In the genomic region with DNA sequence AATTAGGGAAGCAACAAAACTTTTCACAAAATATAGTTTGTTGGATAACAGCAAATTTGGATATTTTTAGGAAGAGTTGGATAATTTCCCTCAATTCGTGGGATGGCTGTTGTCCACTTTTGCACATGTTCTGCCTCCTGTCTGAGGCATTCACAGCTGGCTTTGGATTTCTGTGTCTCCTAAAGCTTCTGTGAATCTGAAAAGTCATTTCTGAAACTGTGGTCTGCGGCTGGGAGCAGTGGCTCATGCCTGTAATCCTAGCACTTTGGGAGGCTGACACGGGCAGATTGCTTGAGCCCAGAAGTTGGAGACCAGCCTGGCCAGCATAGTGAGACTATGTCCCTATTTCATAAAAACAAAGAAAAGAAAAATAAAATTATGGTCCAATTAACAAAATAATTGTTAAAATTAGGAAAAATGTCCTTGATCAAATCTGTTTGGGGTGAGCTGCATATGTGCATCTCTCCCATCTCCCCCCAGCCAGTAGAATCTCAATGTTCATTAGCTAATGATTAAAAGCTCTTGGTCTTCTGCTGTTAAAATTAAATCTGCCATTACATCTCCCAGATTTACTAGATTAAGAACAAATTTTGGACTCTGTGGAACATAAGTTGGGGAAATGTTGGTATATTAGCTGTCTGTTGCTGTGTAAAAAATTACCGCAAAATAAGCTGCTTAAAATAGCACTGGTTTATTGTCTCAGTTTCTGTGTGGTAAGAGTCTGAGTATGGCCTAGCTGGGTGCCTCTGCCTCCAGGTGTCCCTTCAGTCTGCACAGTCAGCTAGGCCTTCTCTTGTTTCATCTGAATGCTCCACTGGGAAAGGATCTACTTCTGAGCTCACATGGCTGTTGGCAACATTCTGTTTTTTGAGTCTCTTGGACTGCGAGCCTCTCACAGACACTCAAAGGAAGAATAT, we compare ENCODE assay signal across 8 cellular contexts.
DNase-seq lines count a peak whose midpoint lies in the region; ATAC-seq and TF ChIP-seq lines count a peak whose summit lies in the region.

No MANE protein-coding gene starts in this region.

- H3K36me3 Mint-ChIP-seq in activated CD4-positive, alpha-beta T cell treated with anti-CD3 and anti-CD28 coated beads for 36 hours (ENCODE audit: low read depth), result no peaks in the 10 kb centered on the region

- intact Hi-C loops in activated CD4-positive, alpha-beta T cell treated with anti-CD3 and anti-CD28 coated beads for 36 hours (cut with DNase I, micrococcal nuclease), result no loop called here

- H3K27ac Mint-ChIP-seq in activated CD4-positive, alpha-beta T cell treated with anti-CD3 and anti-CD28 coated beads for 36 hours, result no peak overlapping the region

- H3K36me3 ChIP-seq in gastroesophageal sphincter, result no peaks in the 10 kb centered on the region

- no peak for TF ChIP-seq POLR2A in gastroesophageal sphincter (IDR thresholded peaks at IDR 0.05)

- H3K27me3 ChIP-seq in gastroesophageal sphincter, result no peaks in the 10 kb centered on the region

- H3K27me3 Mint-ChIP-seq in activated CD4-positive, alpha-beta T cell treated with anti-CD3 and anti-CD28 coated beads for 36 hours, result no peaks in the 10 kb centered on the region

- CTCF ChIA-PET in activated CD4-positive, alpha-beta T cell treated with anti-CD3 and anti-CD28 coated beads for 36 hours (lab: Charles Lee), result no interaction called here

- ATAC-seq in GM19372 (IDR thresholded peaks at IDR 0.05; ENCODE audit: low read depth, unreplicated experiment), result peak; percentile 97
- ATAC-seq in HG03064 (IDR thresholded peaks at IDR 0.05; ENCODE audit: low read depth, unreplicated experiment), result peak; percentile 98
- ATAC-seq in gastroesophageal sphincter, result no peak
- ATAC-seq in activated CD4-positive, alpha-beta T cell treated with anti-CD3 and anti-CD28 coated beads for 36 hours, result no peak

- no peak overlapping the region for H3K27ac ChIP-seq in gastroesophageal sphincter

- POLR2A ChIA-PET in activated CD4-positive, alpha-beta T cell treated with anti-CD3 and anti-CD28 coated beads for 36 hours (lab: Charles Lee), result no interaction called here

- no peaks in the 10 kb centered on the region for H3K9me3 ChIP-seq in gastroesophageal sphincter

- peaks cover 4% of the 10 kb centered on the region for H3K4me1 Mint-ChIP-seq in activated CD4-positive, alpha-beta T cell treated with anti-CD3 and anti-CD28 coated beads for 36 hours

- TF ChIP-seq CTCF in AG10803 (conservative IDR thresholded peaks at IDR 0.05; ENCODE audit: low read length), result no peak
- TF ChIP-seq CTCF in gastroesophageal sphincter (IDR thresholded peaks at IDR 0.05), result no peak

- no peaks in the 10 kb centered on the region for H3K9me3 Mint-ChIP-seq in activated CD4-positive, alpha-beta T cell treated with anti-CD3 and anti-CD28 coated beads for 36 hours (ENCODE audit: low read depth)

- DNase-seq in AG10803 (ENCODE audit: low read depth), result peak; percentile 75
- DNase-seq in NCI-H446 treated with DMSO at 0.1 percent for 48 hours (lab: John Stamatoyannopoulos, UW), result peak; percentile 74
- DNase-seq in ureter (ENCODE audit: low spot score), result no peak
- DNase-seq in NCI-H2227 treated with DMSO at 0.1 percent for 48 hours (lab: John Stamatoyannopoulos, UW), result no peak
- DNase-seq in activated CD4-positive, alpha-beta T cell treated with anti-CD3 and anti-CD28 coated beads for 36 hours, result no peak

- H3K4me1 ChIP-seq in gastroesophageal sphincter, result no peaks in the 10 kb centered on the region

- 84 to 88% methylated on average over 2 to 4 of the region's 5 CpGs for WGBS in gastroesophageal sphincter (ENCODE audit: low coverage in 1 of 2), 2 donors

- no peak overlapping the region for H3K4me3 Mint-ChIP-seq in activated CD4-positive, alpha-beta T cell treated with anti-CD3 and anti-CD28 coated beads for 36 hours

- no peak for TF ChIP-seq EP300 in gastroesophageal sphincter (IDR thresholded peaks at IDR 0.05)

- H3K4me3 ChIP-seq in AG10803 (ENCODE audit: low read length) (no peak overlapping the region), gastroesophageal sphincter (no peak overlapping the region)

Comparison
In these comparisons a context has a peak if more than half of its experiments do, and no peak if none do; other contexts are left out.
1. DNase-seq: peak in AG10803 (single experiment) and NCI-H446 treated with DMSO at 0.1 percent for 48 hours (single experiment); none in ureter (single experiment), NCI-H2227 treated with DMSO at 0.1 percent for 48 hours (single experiment) and activated CD4-positive, alpha-beta T cell treated with anti-CD3 and anti-CD28 coated beads for 36 hours (single experiment).
2. ATAC-seq: peak in GM19372 (single experiment) and HG03064 (single experiment); none in gastroesophageal sphincter (single experiment) and activated CD4-positive, alpha-beta T cell treated with anti-CD3 and anti-CD28 coated beads for 36 hours (single experiment).